In genomic region chr5:115469904-115470516, GRCh38 we compare ENCODE assay signal across 24 cellular contexts.
"Had no signal": no experiment of that assay in that cellular context is flagged by ENCODE, and none has a peak within 500 bp of the region (broad histone marks: within the 10 kb centered on the region; RNA-seq: fewer than 3 reads in every experiment).

No MANE protein-coding gene starts in this region.

- H3K4me2 ChIP-seq: SK-N-SH had no signal

- ATAC-seq: activated T-helper 17 cell treated with anti-CD3 and anti-CD28 coated beads, Interleukin-2, amount 50 U/mL, for 72 hours had no signal

- H3K36me3 ChIP-seq: Peyer's patch, SJCRH30 had no signal

- H3K9ac ChIP-seq: SK-N-SH had no signal

- H3K27ac ChIP-seq: Peyer's patch, RWPE1, SJCRH30, VCaP had no signal

- DNase-seq: activated CD4-positive, alpha-beta memory T cell treated with anti-CD3 and anti-CD28 coated beads for 36 hours; activated CD4-positive, alpha-beta T cell treated with anti-CD3 and anti-CD28 coated beads, Interleukin-2, amount 10 ng/mL, durations not matched to agents 7 days and 5 days; activated CD4-positive, CD25-positive, alpha-beta regulatory T cell; activated CD8-positive, alpha-beta memory T cell treated with anti-CD3 and anti-CD28 coated beads for 24 hours; activated gamma-delta T cell; activated naive CD4-positive, alpha-beta T cell treated with anti-CD3 and anti-CD28 coated beads for 36 hours; activated naive CD8-positive, alpha-beta T cell treated with anti-CD3 and anti-CD28 coated beads for 36 hours; activated T-cell treated with anti-CD3 and anti-CD28 coated beads for 4 hours; activated T-cell treated with anti-CD3 and anti-CD28 coated beads, Interleukin-2, amount 50 U/mL, for 48 hours; central memory CD4-positive, alpha-beta T cell; Kasumi-1; NCI-H1105 treated with DMSO at 0.1 percent for 48 hours; NCI-H1436 treated with DMSO at 0.1 percent for 48 hours; NCI-H187 treated with DMSO at 0.1 percent for 48 hours; NCI-H2081 treated with DMSO at 0.1 percent for 48 hours; NCI-H524; Peyer's patch; Right ventricle myocardium superior; SJCRH30; SK-N-SH; T-helper 1 cell had no signal

- H3K4me3 ChIP-seq: Peyer's patch, SJCRH30 had no signal

- H3K4me1 ChIP-seq: Peyer's patch, SJCRH30 had no signal

- H3K27me3 ChIP-seq: Peyer's patch, SJCRH30 had no signal

- H3K9me2 ChIP-seq: SK-N-SH had no signal

- H3K9me3 ChIP-seq: Peyer's patch, SJCRH30, SK-N-SH had no signal
